Comparison of ENCODE assay signal across 16 cellular contexts in genomic region chr5:52604151-52604550, GRCh38.
DNase-seq lines count a peak whose midpoint lies in the region; ATAC-seq and TF ChIP-seq lines count a peak whose summit lies in the region.
"Had no signal": no experiment of that assay in that cellular context is flagged by ENCODE, and none has a peak within 500 bp of the region (broad histone marks: within the 10 kb centered on the region; RNA-seq: fewer than 3 reads in every experiment).

No MANE protein-coding gene starts in this region.

- H3K9me3 ChIP-seq in HEK293 (ENCODE audit: control insufficient read depth, insufficient read depth, low read depth, low read length) (no peaks in the 10 kb centered on the region), PC-3 (ENCODE audit: low read length) (no peaks in the 10 kb centered on the region), hepatocyte (ENCODE audit: low read depth) (no peaks in the 10 kb centered on the region)
- H3K9me3 ChIP-seq: HAP-1, SJSA1 had no signal

- POLR2A ChIA-PET in HEK293 (lab: Yijun Ruan, JAX) = no interaction called here
- POLR2A ChIA-PET in PC-3 (lab: Charles Lee; ENCODE audit: unreplicated experiment) = no interaction called here

- H3K79me2 ChIP-seq in PC-3 (ENCODE audit: low read length) (no peaks in the 10 kb centered on the region), hepatocyte (no peaks in the 10 kb centered on the region)

- CTCF ChIA-PET in HEK293 (lab: Yijun Ruan, JAX) (no interaction called here), PC-3 (lab: Charles Lee) (no interaction called here)

- no peaks in the 10 kb centered on the region for H4K20me1 ChIP-seq in PC-3 (ENCODE audit: low read length)
- no peaks in the 10 kb centered on the region for H4K20me1 ChIP-seq in hepatocyte (ENCODE audit: insufficient read depth, poor library complexity, severe bottlenecking)

- DNase-seq in PC-3 (peak; percentile 12), hepatocyte (ENCODE audit: low spot score) (peak; percentile 33), renal cortical epithelial cell (ENCODE audit: low read depth) (peak; percentile 6)
- no peak for DNase-seq in activated effector memory CD4-positive, alpha-beta T cell treated with anti-CD3 and anti-CD28 coated beads, Interleukin-2, amount 50 U/mL, for 16 hours
- DNase-seq: GDM1, NCI-H1105 treated with DMSO at 0.1 percent for 48 hours, NCI-H1694 treated with DMSO at 0.1 percent for 48 hours, NCI-H345, NCI-H524 treated with DMSO at 0.1 percent for 48 hours, SW 1271 had no signal

- H3K4me1 ChIP-seq in HEK293 (ENCODE audit: control insufficient read depth, insufficient read depth, low read length) = no peaks in the 10 kb centered on the region
- no peaks in the 10 kb centered on the region for H3K4me1 ChIP-seq in PC-3 (ENCODE audit: insufficient read depth, low read length)
- H3K4me1 ChIP-seq in hepatocyte (ENCODE audit: insufficient read depth) = peaks cover 18% of the 10 kb centered on the region
- H3K4me1 ChIP-seq: SJSA1 had no signal

- no peaks in the 10 kb centered on the region for H3F3A ChIP-seq in PC-3 (ENCODE audit: low read length, unreplicated experiment)

- no peak overlapping the region for H3K4me2 ChIP-seq in PC-3 (ENCODE audit: low read length)
- peak overlapping the region; percentile 56 for H3K4me2 ChIP-seq in hepatocyte

- H3K4me3 ChIP-seq in HEK293 (ENCODE audit: low read depth, low read length) = no peak overlapping the region
- no peak overlapping the region for H3K4me3 ChIP-seq in PC-3 (ENCODE audit: low read length)
- no peak overlapping the region for H3K4me3 ChIP-seq in hepatocyte
- H3K4me3 ChIP-seq: HAP-1, SJSA1 had no signal

- ATAC-seq in PC-3 (no peak), HG02642 (IDR thresholded peaks at IDR 0.05; ENCODE audit: poor library complexity, unreplicated experiment) (no peak), HG03095 (IDR thresholded peaks at IDR 0.05; ENCODE audit: unreplicated experiment) (no peak)

- H3K27me3 ChIP-seq in PC-3 (ENCODE audit: low read length) = peaks cover 51% of the 10 kb centered on the region
- no peaks in the 10 kb centered on the region for H3K27me3 ChIP-seq in hepatocyte

- no peak for TF ChIP-seq CTCF in HEK293 (tag by site-specific recombination; IDR thresholded peaks at IDR 0.05)
- TF ChIP-seq CTCF in PC-3 (conservative IDR thresholded peaks at IDR 0.05; ENCODE audit: low read depth, low read length) = no peak
- TF ChIP-seq CTCF in hepatocyte (IDR thresholded peaks at IDR 0.05; ENCODE audit: poor library complexity) = no peak

- no TSS peak for BruUV-seq in PC-3 (replicated peaks; lab: Mats Ljungman, UMichigan)

- 21% methylated on average over 2 of the region's 2 CpGs for WGBS in hepatocyte (ENCODE audit: low lambda C conversion rate, missing lambda C conversion rate)

- no peak overlapping the region for H3K9ac ChIP-seq in PC-3 (ENCODE audit: low read length)

- H2AFZ ChIP-seq in PC-3 (ENCODE audit: low read length) = no peak overlapping the region
- no peak overlapping the region for H2AFZ ChIP-seq in hepatocyte

- intact Hi-C loops in PC-3 (cut with micrococcal nuclease) = no loop called here

- no peaks in the 10 kb centered on the region for H3K9me2 ChIP-seq in PC-3 (replicated peaks; ENCODE audit: low read length)
- no peaks in the 10 kb centered on the region for H3K9me2 ChIP-seq in hepatocyte (replicated peaks; ENCODE audit: insufficient read depth)

- H3K36me3 ChIP-seq in HEK293 (ENCODE audit: control insufficient read depth in 2 of 2, insufficient read depth in 1 of 2, low read length in 2 of 2) (no peaks in the 10 kb centered on the region), PC-3 (ENCODE audit: low read depth, low read length) (no peaks in the 10 kb centered on the region), hepatocyte (replicated peaks; ENCODE audit: insufficient read depth, low read depth) (no peaks in the 10 kb centered on the region)
- H3K36me3 ChIP-seq: HAP-1, SJSA1 had no signal

- no peak overlapping the region for H3K27ac ChIP-seq in HEK293 (ENCODE audit: extremely low read depth, low read depth, low read length)
- H3K27ac ChIP-seq in PC-3 (ENCODE audit: low read length) = no peak overlapping the region
- H3K27ac ChIP-seq in hepatocyte = peak overlapping the region; percentile 71
- H3K27ac ChIP-seq: C4-2B, SJSA1 had no signal

TF ChIP-seq in HEK293, 187 proteins besides CTCF, POLR2A, EP300 and RAD21:
- no peak for TF ChIP-seq REPIN1 (tag by site-specific recombination; IDR thresholded peaks at IDR 0.05; ENCODE audit: low read depth)
- TF ChIP-seq ZNF221 (tag by site-specific recombination; IDR thresholded peaks at IDR 0.05; ENCODE audit: borderline replicate concordance) = no peak
- peak; percentile 29; the same call in 1 of the 2 replicates for TF ChIP-seq ZNF366 (tag by site-specific recombination; conservative IDR thresholded peaks at IDR 0.05)
- TF ChIP-seq GLIS2 (tag by site-specific recombination; IDR thresholded peaks at IDR 0.05) = no peak
